ENCODE assay signal across 19 cellular contexts in the genomic region with DNA sequence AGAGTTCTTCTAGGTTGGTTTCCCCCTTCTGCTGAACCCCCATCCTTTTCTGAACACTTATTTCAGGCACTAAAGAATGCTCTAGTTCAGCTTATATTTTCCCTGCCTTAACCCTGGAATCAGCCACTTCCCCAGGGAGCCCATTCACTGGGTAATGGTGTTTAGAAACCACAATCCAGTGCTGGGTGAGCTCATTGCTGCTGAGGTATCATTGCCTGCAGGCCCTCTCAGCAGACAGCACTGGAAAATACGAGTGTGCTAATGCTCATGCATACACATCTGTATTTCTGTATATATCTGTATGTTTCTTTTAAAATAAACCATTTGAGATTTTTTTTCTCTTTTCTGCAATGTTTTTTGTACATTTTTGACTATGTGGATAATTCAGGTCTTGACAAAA. TPM values are rescaled to one million over a fixed set of nuclear protein-coding genes. Genes with fewer than 3 reads are reported as not detected.
DNase-seq lines count a peak whose midpoint lies in the region; ATAC-seq, FAIRE-seq and TF ChIP-seq lines count a peak whose summit lies in the region.
"Had no signal": no experiment of that assay in that cellular context is flagged by ENCODE, and none has a peak within 500 bp of the region (broad histone marks: within the 10 kb centered on the region; RNA-seq: fewer than 3 reads in every experiment).

No MANE protein-coding gene starts in this region.

- no peaks in the 10 kb centered on the region for H3K27me3 ChIP-seq in HCT116 (ENCODE audit: insufficient read depth, low read length)
- no peaks in the 10 kb centered on the region for H3K27me3 ChIP-seq in K562 (ENCODE audit: control insufficient read depth in 2 of 2, insufficient read depth in 2 of 2, low read length in 2 of 2)
- H3K27me3 ChIP-seq in osteoblast (ENCODE audit: insufficient read depth, low read length): no peaks in the 10 kb centered on the region
- H3K27me3 ChIP-seq: BE2C had no signal

- CTCF ChIA-PET in HCT116 (lab: Charles Lee) (no interaction called here), K562 (lab: Yijun Ruan, JAX; ENCODE audit: low intra/inter-chr PET ratio) (no interaction called here)

- H3K9me2 ChIP-seq in HCT116 (ENCODE audit: insufficient read depth): no peaks in the 10 kb centered on the region

- DNase-seq in HCT116 (ENCODE audit: low read depth, low spot score) (no peak), HTR-8/SVneo (ENCODE audit: insufficient read length, low spot score) (no peak), K562 (ENCODE audit: extremely low read depth in 1 of 4, low spot score in 3 of 4) (no peak), osteoblast (ENCODE audit: insufficient read length, low spot score, missing footprints) (peak; percentile 14), NCI-H2171 treated with DMSO at 0.1 percent for 48 hours (lab: John Stamatoyannopoulos, UW) (no peak), left colon (no peak), NAMALWA (ENCODE audit: low spot score) (no peak)
- DNase-seq: ACHN; BE2C; C1 segment of cervical spinal cord; Caco-2; CD4-positive, alpha-beta T cell; HCEC 1CT had no signal

- no peak for TF ChIP-seq POLR2A in HCT116 (IDR thresholded peaks at IDR 0.05; ENCODE audit: borderline replicate concordance, extremely low read depth, insufficient read depth, insufficient read length)
- no peak for TF ChIP-seq POLR2A in K562 (conservative IDR thresholded peaks at IDR 0.05)

- H2AFZ ChIP-seq in HCT116 (ENCODE audit: low read depth, low read length, poor library complexity, severe bottlenecking) (no peak overlapping the region), K562 (ENCODE audit: low read depth, low read length) (no peak overlapping the region), osteoblast (ENCODE audit: low read length) (no peak overlapping the region)
- H2AFZ ChIP-seq: GM23338 had no signal

- H3K4me1 ChIP-seq in HCT116 (ENCODE audit: control insufficient read depth in 1 of 2, insufficient read depth in 2 of 2, low read length in 2 of 2) (no peaks in the 10 kb centered on the region), K562 (replicated peaks in 1 of 2; ENCODE audit: control insufficient read depth in 2 of 2, insufficient read depth in 2 of 2, low read length in 2 of 2) (peaks cover 0 to 20% of the 10 kb centered on the region in 2 experiments; a peak in 2 of 5 replicates), osteoblast (ENCODE audit: insufficient read depth, low read length) (no peaks in the 10 kb centered on the region)
- H3K4me1 ChIP-seq: BE2C, Caco-2 had no signal

- H4K20me1 ChIP-seq in HCT116 (ENCODE audit: insufficient read depth) (no peaks in the 10 kb centered on the region), K562 (replicated peaks; ENCODE audit: control insufficient read depth, insufficient read depth, low read length) (0 out of 2 replicates have a peak, but pooled peaks cover 10% of the 10 kb centered on the region), osteoblast (ENCODE audit: insufficient read depth, low read length) (peaks cover 33% of the 10 kb centered on the region)

- TF ChIP-seq EP300 in K562 (IDR thresholded peaks at IDR 0.05; ENCODE audit: low read length): no peak

- BruUV-seq in HCT116 (replicated peaks; lab: Mats Ljungman, UMichigan): TSS peak; percentile 16
- BruUV-seq in K562 (replicated peaks; lab: Mats Ljungman, UMichigan): no TSS peak

- TF ChIP-seq CTCF in HCT116 (IDR thresholded peaks at IDR 0.05 in 2 of 3, conservative IDR thresholded peaks at IDR 0.05 in 1 of 3; ENCODE audit: borderline replicate concordance in 1 of 3, insufficient read depth in 1 of 3, low read depth in 2 of 3, low read length in 2 of 3): no peak
- no peak for TF ChIP-seq CTCF in K562 (IDR thresholded peaks at IDR 0.05 in 2 of 3, conservative IDR thresholded peaks at IDR 0.05 in 1 of 3; ENCODE audit: insufficient read depth in 2 of 3, low read depth in 1 of 3, low read length in 3 of 3)
- TF ChIP-seq CTCF in osteoblast (IDR thresholded peaks at IDR 0.05; ENCODE audit: extremely low read depth, low read depth, low read length): no peak

- FAIRE-seq in HTR-8/SVneo (lab: Jason Lieb, UNC): peak; percentile 69
- peak; percentile 6 for FAIRE-seq in K562 (lab: Jason Lieb, UNC)
- FAIRE-seq: A204.1, D721Med, G401.6, GM12891, H54 had no signal

- intact Hi-C loops in HCT116 (cut with micrococcal nuclease) (no loop called here), K562 (cut with micrococcal nuclease) (no loop called here), left colon (cut with DNase I, micrococcal nuclease) (no loop called here)

- no peak for TF ChIP-seq RAD21 in HCT116 (IDR thresholded peaks at IDR 0.05; ENCODE audit: low read depth)
- no peak for TF ChIP-seq RAD21 in K562 (CRISPR knock-in tag; conservative IDR thresholded peaks at IDR 0.05 in 1 of 2, IDR thresholded peaks at IDR 0.05 in 1 of 2)

- ATAC-seq in HCT116: no peak
- no peak for ATAC-seq in K562
- ATAC-seq in left colon: no peak
- ATAC-seq: GM23338 had no signal

- POLR2A ChIA-PET in HCT116 (lab: Charles Lee) (no interaction called here), K562 (lab: Yijun Ruan, JAX) (interaction anchor here (1.8 kb wide), 1 partner anchor 9 kb away, joined by 6 read pairs; no protein-coding TSS in a partner anchor)

- H3K4me2 ChIP-seq in HCT116 (ENCODE audit: low read length): no peak overlapping the region
- no peak overlapping the region for H3K4me2 ChIP-seq in K562 (ENCODE audit: insufficient read depth, low read length)
- H3K4me2 ChIP-seq in osteoblast (ENCODE audit: insufficient read depth, low read length): no peak overlapping the region
- H3K4me2 ChIP-seq: GM23338 had no signal

- H3K36me3 ChIP-seq in HCT116 (ENCODE audit: control insufficient read depth in 1 of 2, insufficient read depth in 2 of 2, low read length in 2 of 2): no peaks in the 10 kb centered on the region
- H3K36me3 ChIP-seq in K562 (ENCODE audit: control insufficient read depth, insufficient read depth, low read length): peaks cover 27% of the 10 kb centered on the region; the same call in 2 of the 3 replicates
- H3K36me3 ChIP-seq in osteoblast (ENCODE audit: insufficient read depth, low read length): peaks cover 52% of the 10 kb centered on the region

- H3K9me3 ChIP-seq in HCT116 (ENCODE audit: control insufficient read depth in 1 of 2, insufficient read depth in 1 of 2, low read depth in 1 of 2, low read length in 2 of 2) (no peaks in the 10 kb centered on the region), K562 (replicated peaks; ENCODE audit: control insufficient read depth, insufficient read depth, low read depth, low read length) (no peaks in the 10 kb centered on the region), osteoblast (ENCODE audit: low read depth, low read length) (no peaks in the 10 kb centered on the region)
- H3K9me3 ChIP-seq: BE2C, Caco-2 had no signal

- RAD21 ChIA-PET in HCT116 (lab: Charles Lee; ENCODE audit: low non-redundant PET in 1 of 2, low total read pairs in 2 of 2, uncharacterized antibody in 2 of 2, unreplicated experiment in 2 of 2): no interaction called here

- WGBS in K562 (ENCODE audit: insufficient coverage, low coverage, missing lambda C conversion rate): 40% methylated on average over 1 of the region's 1 CpG

- in situ Hi-C loops in K562 (cut with MboI): no loop called here

- no peak overlapping the region for H3K4me3 ChIP-seq in HCT116 (replicated peaks in 1 of 2; ENCODE audit: low read depth in 1 of 2, low read length in 2 of 2)
- no peak overlapping the region for H3K4me3 ChIP-seq in K562
- no peak overlapping the region for H3K4me3 ChIP-seq in osteoblast (ENCODE audit: insufficient read depth, low read length)
- H3K4me3 ChIP-seq: GM23338 had no signal

- H3K79me2 ChIP-seq in HCT116 (ENCODE audit: insufficient read depth, low read length): no peaks in the 10 kb centered on the region
- no peaks in the 10 kb centered on the region for H3K79me2 ChIP-seq in K562 (ENCODE audit: control insufficient read depth, insufficient read depth, low read length)
- H3K79me2 ChIP-seq in osteoblast (ENCODE audit: insufficient read depth, low read length): peaks cover 10% of the 10 kb centered on the region

- H3K9ac ChIP-seq in HCT116 (ENCODE audit: low read length) (no peak overlapping the region), K562 (ENCODE audit: insufficient read depth in 1 of 2, low read depth in 2 of 2, low read length in 2 of 2) (no peak overlapping the region)

- no peak overlapping the region for H3K27ac ChIP-seq in HCT116 (ENCODE audit: low read depth, low read length)
- no peak overlapping the region for H3K27ac ChIP-seq in K562 (ENCODE audit: extremely low read depth, low read depth, low read length)
- H3K27ac ChIP-seq in osteoblast (ENCODE audit: low read depth, low read length): no peak overlapping the region

- H3K9me1 ChIP-seq in K562 (ENCODE audit: control insufficient read depth, insufficient read depth, low read length): no peaks in the 10 kb centered on the region

RNA-seq across cellular contexts. Expression of gene OSBPL2, which starts 27.0 kb away (rescaled TPM):
- total RNA-seq in HCT116 (2021; ENCODE audit: unreplicated experiment): 36.9 TPM
- polyA plus RNA-seq in HCT116 (2012): 17.6 and 18.4 TPM in 2 replicates
- 144 and 173 TPM in 2 replicates for total RNA-seq in K562 (2011; cell fraction: chromatin; rRNA removed; ENCODE audit: low replicate concordance)
- 69.5 and 70.9 TPM in 2 replicates for total RNA-seq in K562 (2011; cell fraction: nucleolus; rRNA removed)
- total RNA-seq in K562 (2011; cell fraction: nucleoplasm; rRNA removed): 130 and 148 TPM in 2 replicates
- 14.4 and 18.2 TPM in 2 replicates for total RNA-seq in K562 (2014; rRNA removed)
- 14.0 and 16.1 TPM in 2 replicates for total RNA-seq in K562 (2014; rRNA removed; fragmentation: Illumina TruSeq; extraction: Trizol)
- total RNA-seq in K562 (2015; rRNA removed; fragmentation: Illumina TruSeq; extraction: Trizol): 13.0 and 14.1 TPM in 2 replicates
- total RNA-seq in K562 (2021): 23.0 and 25.6 TPM in 2 replicates
- polyA plus RNA-seq in K562 (2011; rRNA removed): 11.2 and 18.0 TPM in 2 replicates
- 7.4 and 12.4 TPM in 2 replicates for polyA plus RNA-seq in K562 (2011; cell fraction: cytosol; rRNA removed)
- 75.1 and 90.2 TPM in 2 replicates for polyA plus RNA-seq in K562 (2011; cell fraction: nucleus; rRNA removed)
- polyA plus RNA-seq in K562 (2012): 15.0 and 24.7 TPM in 2 replicates
- 19.9 and 21.1 TPM in 2 replicates for polyA plus RNA-seq in K562 (2014; fragmentation: Illumina TruSeq; extraction: Trizol)
- polyA plus RNA-seq in K562 (2014; fragmentation: Nextera tagmentation; extraction: Ambion mirVana): 1 to 10 TPM; 2.5 to 3.5 TPM
- polyA plus RNA-seq in K562 (2014; rRNA removed): 15.2 and 16.9 TPM in 2 replicates
- 73.7 and 99.1 TPM in 2 replicates for polyA minus RNA-seq in K562 (2011; rRNA and poly(A)+ RNA removed)
- polyA minus RNA-seq in K562 (2011; cell fraction: cytosol; rRNA and poly(A)+ RNA removed): 7.7 and 10.5 TPM in 2 replicates
- 19.9 and 34.7 TPM in 2 replicates for polyA minus RNA-seq in K562 (2011; cell fraction: nucleus; rRNA and poly(A)+ RNA removed)
- total RNA-seq in osteoblast: 35.8 and 39.8 TPM in 2 replicates
- total RNA-seq in left colon: 10 to 100 TPM; 91.6 to 99.5 TPM

RNA-seq across cellular contexts. Expression of gene ADRM1, which starts 37.4 kb away (rescaled TPM):
- total RNA-seq in HCT116 (2021; ENCODE audit: unreplicated experiment): 158 TPM
- 196 and 200 TPM in 2 replicates for polyA plus RNA-seq in HCT116 (2012)
- 21.6 and 87.3 TPM in 2 replicates for total RNA-seq in K562 (2011; cell fraction: chromatin; rRNA removed; ENCODE audit: low replicate concordance)
- 87.6 and 87.7 TPM in 2 replicates for total RNA-seq in K562 (2011; cell fraction: nucleolus; rRNA removed)
- total RNA-seq in K562 (2011; cell fraction: nucleoplasm; rRNA removed): 41.0 and 41.6 TPM in 2 replicates
- 223 and 261 TPM in 2 replicates for total RNA-seq in K562 (2014; rRNA removed)
- 22.5 and 32.1 TPM in 2 replicates for total RNA-seq in K562 (2014; rRNA removed; fragmentation: Illumina TruSeq; extraction: Trizol)
- total RNA-seq in K562 (2015; rRNA removed; fragmentation: Illumina TruSeq; extraction: Trizol): 125 and 136 TPM in 2 replicates
- 159 and 160 TPM in 2 replicates for total RNA-seq in K562 (2021)
- 57.6 and 67.4 TPM in 2 replicates for polyA plus RNA-seq in K562 (2011; rRNA removed)
- 69.2 and 237 TPM in 2 replicates for polyA plus RNA-seq in K562 (2011; cell fraction: cytosol; rRNA removed)
- 65.6 and 116 TPM in 2 replicates for polyA plus RNA-seq in K562 (2011; cell fraction: nucleus; rRNA removed)
- polyA plus RNA-seq in K562 (2012): 109 and 153 TPM in 2 replicates
- 49.3 and 107 TPM in 2 replicates for polyA plus RNA-seq in K562 (2014; fragmentation: Illumina TruSeq; extraction: Trizol)
- 10 to 100 TPM in 1 of 2 experiments, 1 to 10 TPM in 1; 5.0 to 21.6 TPM for polyA plus RNA-seq in K562 (2014; fragmentation: Nextera tagmentation; extraction: Ambion mirVana)
- 192 and 201 TPM in 2 replicates for polyA plus RNA-seq in K562 (2014; rRNA removed)
- polyA minus RNA-seq in K562 (2011; rRNA and poly(A)+ RNA removed): 16.1 and 32.6 TPM in 2 replicates
- 51.8 and 55.0 TPM in 2 replicates for polyA minus RNA-seq in K562 (2011; cell fraction: cytosol; rRNA and poly(A)+ RNA removed)
- polyA minus RNA-seq in K562 (2011; cell fraction: nucleus; rRNA and poly(A)+ RNA removed): 42.8 and 44.0 TPM in 2 replicates
- 93.1 and 103 TPM in 2 replicates for total RNA-seq in osteoblast
- 10 to 100 TPM; 67.2 to 73.1 TPM for total RNA-seq in left colon

RNA-seq across cellular contexts. Expression of gene HRH3, which starts 45.3 kb away (rescaled TPM):
- total RNA-seq in HCT116 (2021; ENCODE audit: unreplicated experiment) (not detected), K562 (2014; rRNA removed) (not detected in 2 replicates), K562 (2014; rRNA removed; fragmentation: Illumina TruSeq; extraction: Trizol) (not detected in 2 replicates), K562 (2015; rRNA removed; fragmentation: Illumina TruSeq; extraction: Trizol) (not detected in 2 replicates), K562 (2021) (not detected in 2 replicates), osteoblast (not detected in 2 replicates), left colon (not detected)
- polyA plus RNA-seq in HCT116 (2012): 0.03 TPM in 1 of 2 replicates, not detected in the other
- total RNA-seq in K562 (2011; cell fraction: chromatin; rRNA removed; ENCODE audit: low replicate concordance): not detected in 2 replicates
- not detected in 2 replicates for total RNA-seq in K562 (2011; cell fraction: nucleolus; rRNA removed)
- total RNA-seq in K562 (2011; cell fraction: nucleoplasm; rRNA removed): not detected in 2 replicates
- polyA plus RNA-seq in K562 (2011; rRNA removed) (not detected in 2 replicates), K562 (2014; fragmentation: Illumina TruSeq; extraction: Trizol) (not detected in 2 replicates), K562 (2014; fragmentation: Nextera tagmentation; extraction: Ambion mirVana) (not detected), K562 (2014; rRNA removed) (not detected in 2 replicates)
- polyA plus RNA-seq in K562 (2011; cell fraction: cytosol; rRNA removed): not detected in 2 replicates
- polyA plus RNA-seq in K562 (2011; cell fraction: nucleus; rRNA removed): not detected in 2 replicates
- polyA plus RNA-seq in K562 (2012): not detected in 2 replicates
- polyA minus RNA-seq in K562 (2011; rRNA and poly(A)+ RNA removed): not detected in 2 replicates
- polyA minus RNA-seq in K562 (2011; cell fraction: cytosol; rRNA and poly(A)+ RNA removed): not detected in 2 replicates
- not detected in 2 replicates for polyA minus RNA-seq in K562 (2011; cell fraction: nucleus; rRNA and poly(A)+ RNA removed)
- total RNA-seq: Caco-2; CD4-positive, alpha-beta T cell had no signal
